ENCODE assay signal across 8 cellular contexts in genomic region chr7:33716581-33717477, GRCh38.
A peak's percentile ranks its signal among the peaks of the same experiment; 100 is the strongest.
DNase-seq lines count a peak whose midpoint lies in the region; ATAC-seq and TF ChIP-seq lines count a peak whose summit lies in the region.

No MANE protein-coding gene starts in this region.

- no peaks in the 10 kb centered on the region for H3K36me3 ChIP-seq in OCI-LY3 (replicated peaks; ENCODE audit: low read depth, low read length)

- TF ChIP-seq CTCF in OCI-LY3 (IDR thresholded peaks at IDR 0.05; ENCODE audit: low read depth, low read length) (peak; percentile 62), progenitor cell of endocrine pancreas (IDR thresholded peaks at IDR 0.05; ENCODE audit: unreplicated experiment) (peak; percentile 82)

- no peaks in the 10 kb centered on the region for H3K27me3 ChIP-seq in OCI-LY3 (ENCODE audit: low read depth, low read length)

- no peak overlapping the region for H3K4me2 ChIP-seq in OCI-LY3 (ENCODE audit: low read length)

- H3K9ac ChIP-seq in OCI-LY3 (ENCODE audit: low read length): no peak overlapping the region

- H3K36me3 Mint-ChIP-seq in progenitor cell of endocrine pancreas (ENCODE audit: insufficient read depth) (peaks cover 1% of the 10 kb centered on the region), T-helper 17 cell (ENCODE audit: low read depth) (peaks cover 2% of the 10 kb centered on the region)

- no peaks in the 10 kb centered on the region for H3K4me1 ChIP-seq in OCI-LY3 (ENCODE audit: low read length)

- H3K4me3 Mint-ChIP-seq in progenitor cell of endocrine pancreas (ENCODE audit: low read depth): no peak overlapping the region
- H3K4me3 Mint-ChIP-seq in T-helper 17 cell: no peak overlapping the region

- DNase-seq in NCI-H748 (lab: John Stamatoyannopoulos, UW; ENCODE audit: unreplicated experiment) (peak; percentile 29), NCI-H748 treated with DMSO at 0.1 percent for 48 hours (lab: John Stamatoyannopoulos, UW) (no peak), progenitor cell of endocrine pancreas (ENCODE audit: low spot score, unreplicated experiment) (no peak), SKM-1 (lab: John Stamatoyannopoulos, UW; ENCODE audit: unreplicated experiment) (no peak), T-helper 17 cell (no peak)
- DNase-seq in stimulated activated CD4-positive, alpha-beta T cell treated with anti-CD3 and anti-CD28 coated beads, Interleukin-1b, Interleukin-23, amount 100 ng/mL, for 48 hours: no peak

- H3K27ac ChIP-seq in OCI-LY3 (ENCODE audit: low read length): no peak overlapping the region

- no peaks in the 10 kb centered on the region for H4K20me1 ChIP-seq in OCI-LY3 (ENCODE audit: insufficient read depth, low read length)

- H3K4me1 Mint-ChIP-seq in progenitor cell of endocrine pancreas (ENCODE audit: low read depth) (peaks cover 9% of the 10 kb centered on the region), T-helper 17 cell (no peaks in the 10 kb centered on the region)

- H3K9me3 ChIP-seq in OCI-LY3 (ENCODE audit: insufficient read depth, low read length): no peaks in the 10 kb centered on the region
- H3K9me3 ChIP-seq in T-helper 17 cell (ENCODE audit: control insufficient read depth, low read length, poor library complexity, severe bottlenecking): no peaks in the 10 kb centered on the region

- no peak overlapping the region for H2AFZ ChIP-seq in OCI-LY3 (ENCODE audit: low read depth, low read length)

- no peaks in the 10 kb centered on the region for H3K79me2 ChIP-seq in OCI-LY3 (ENCODE audit: low read length)

- H3K4me3 ChIP-seq in OCI-LY3 (ENCODE audit: low read length): no peak overlapping the region

- peaks cover 22% of the 10 kb centered on the region for H3K27me3 Mint-ChIP-seq in progenitor cell of endocrine pancreas
- no peaks in the 10 kb centered on the region for H3K27me3 Mint-ChIP-seq in T-helper 17 cell

- H3K9me3 Mint-ChIP-seq in progenitor cell of endocrine pancreas (ENCODE audit: low read depth): no peaks in the 10 kb centered on the region

- ATAC-seq in esophagus mucosa: peak; percentile 32
- no peak for ATAC-seq in T-helper 17 cell

- H3K27ac Mint-ChIP-seq in progenitor cell of endocrine pancreas (no peak overlapping the region), T-helper 17 cell (no peak overlapping the region)
